23 cellular contexts compared by ENCODE assay signal in the genomic region with DNA sequence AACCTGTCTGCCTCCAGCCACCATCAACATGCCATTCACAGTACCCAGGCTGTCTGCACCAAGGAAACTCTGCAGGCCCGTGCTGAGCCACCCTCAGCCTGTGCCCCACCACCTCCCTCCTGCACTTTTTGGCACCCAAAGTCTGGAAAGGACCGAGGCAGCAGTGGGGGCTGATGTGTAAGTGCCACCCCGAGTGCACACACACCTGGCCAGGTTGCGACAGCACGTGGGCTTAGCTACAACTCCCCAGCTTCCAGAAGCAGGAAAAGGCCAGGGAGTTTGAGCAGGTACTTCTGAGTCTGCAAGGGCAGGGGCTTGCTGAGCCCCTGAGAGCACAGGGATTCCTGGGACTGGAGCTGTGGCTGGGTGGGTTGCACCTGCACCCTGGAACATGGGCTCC.
DNase-seq lines count a peak whose midpoint lies in the region; ATAC-seq, FAIRE-seq and TF ChIP-seq lines count a peak whose summit lies in the region.
"Had no signal": no experiment of that assay in that cellular context is flagged by ENCODE, and none has a peak within 500 bp of the region (broad histone marks: within the 10 kb centered on the region; RNA-seq: fewer than 3 reads in every experiment).

No MANE protein-coding gene starts in this region.

- H3K4me1 Mint-ChIP-seq in stimulated activated effector memory CD8-positive, alpha-beta T cell treated with anti-CD3 and anti-CD28 coated beads, Interleukin-12 subunit alpha, Interleukin-12 subunit beta, amount 100 ng/mL, for 72 hours = no peaks in the 10 kb centered on the region
- no peaks in the 10 kb centered on the region for H3K4me1 Mint-ChIP-seq in activated naive CD8-positive, alpha-beta T cell treated with anti-CD3 and anti-CD28 coated beads for 36 hours
- H3K4me1 Mint-ChIP-seq: B cell had no signal

- no peak for TF ChIP-seq RAD21 in HepG2 (CRISPR knock-in tag; IDR thresholded peaks at IDR 0.05)

- H3K9me3 Mint-ChIP-seq in stimulated activated effector memory CD8-positive, alpha-beta T cell treated with anti-CD3 and anti-CD28 coated beads, Interleukin-12 subunit alpha, Interleukin-12 subunit beta, amount 100 ng/mL, for 72 hours = peaks cover 4% of the 10 kb centered on the region
- no peaks in the 10 kb centered on the region for H3K9me3 Mint-ChIP-seq in activated naive CD8-positive, alpha-beta T cell treated with anti-CD3 and anti-CD28 coated beads for 36 hours
- H3K9me3 Mint-ChIP-seq: CD4-positive, alpha-beta T cell had no signal

- H3K36me3 Mint-ChIP-seq in stimulated activated effector memory CD8-positive, alpha-beta T cell treated with anti-CD3 and anti-CD28 coated beads, Interleukin-12 subunit alpha, Interleukin-12 subunit beta, amount 100 ng/mL, for 72 hours = no peaks in the 10 kb centered on the region
- no peaks in the 10 kb centered on the region for H3K36me3 Mint-ChIP-seq in activated naive CD8-positive, alpha-beta T cell treated with anti-CD3 and anti-CD28 coated beads for 36 hours
- H3K36me3 Mint-ChIP-seq: CD8-positive, alpha-beta T cell had no signal

- H3K79me2 ChIP-seq in HepG2 (ENCODE audit: insufficient read depth, low read length) = no peaks in the 10 kb centered on the region

- no peak for FAIRE-seq in HepG2 (lab: Jason Lieb, UNC)
- FAIRE-seq: A549, D721Med, G401.6, GM12891 had no signal

- ATAC-seq in HepG2 (no peak), right lobe of liver (no peak), upper lobe of left lung (ENCODE audit: low FRiP score in 2 of 2) (peak; percentile 11 to 17), GM18873 (IDR thresholded peaks at IDR 0.05; ENCODE audit: low FRiP score, unreplicated experiment) (no peak)
- ATAC-seq in stimulated activated effector memory CD8-positive, alpha-beta T cell treated with anti-CD3 and anti-CD28 coated beads, Interleukin-12 subunit alpha, Interleukin-12 subunit beta, amount 100 ng/mL, for 72 hours = peak; percentile 34
- ATAC-seq: A549; CD8-positive, alpha-beta T cell had no signal

- no peaks in the 10 kb centered on the region for H3K27me3 Mint-ChIP-seq in activated naive CD8-positive, alpha-beta T cell treated with anti-CD3 and anti-CD28 coated beads for 36 hours
- H3K27me3 Mint-ChIP-seq: B cell; CD4-positive, alpha-beta T cell had no signal

- H3K27ac ChIP-seq in HepG2 (ENCODE audit: extremely low read length, insufficient read depth, low read length) (no peak overlapping the region), right lobe of liver (no peak overlapping the region), upper lobe of left lung (no peak overlapping the region)
- H3K27ac ChIP-seq: 22Rv1; A549; BLaER1 treated with 17β-estradiol and CSF1 and Interleukin-3, amounts not matched to agents 10 nM and 100 nM; C4-2B had no signal

- no peak overlapping the region for H3K4me3 Mint-ChIP-seq in stimulated activated effector memory CD8-positive, alpha-beta T cell treated with anti-CD3 and anti-CD28 coated beads, Interleukin-12 subunit alpha, Interleukin-12 subunit beta, amount 100 ng/mL, for 72 hours
- H3K4me3 Mint-ChIP-seq in activated naive CD8-positive, alpha-beta T cell treated with anti-CD3 and anti-CD28 coated beads for 36 hours = no peak overlapping the region
- H3K4me3 Mint-ChIP-seq: B cell; CD4-positive, alpha-beta T cell; CD8-positive, alpha-beta T cell had no signal

- no TSS peak for BruUV-seq in HepG2 (replicated peaks; lab: Mats Ljungman, UMichigan)

- 8% methylated on average over 5 of the region's 5 CpGs for WGBS in HepG2 (ENCODE audit: low lambda C conversion rate)
- 58% methylated on average over 2 of the region's 5 CpGs for WGBS in right lobe of liver (ENCODE audit: insufficient coverage, low coverage, low lambda C conversion rate, missing lambda C conversion rate)
- 70 to 94% methylated on average over 5 of the region's 5 CpGs for WGBS in upper lobe of left lung, 2 donors

- no peak for TF ChIP-seq EP300 in HepG2 (IDR thresholded peaks at IDR 0.05; ENCODE audit: low read depth in 2 of 2, low read length in 2 of 2)
- TF ChIP-seq EP300 in HepG2 (CRISPR knock-in tag; IDR thresholded peaks at IDR 0.05; ENCODE audit: borderline replicate concordance) = no peak
- no peak for TF ChIP-seq EP300 in upper lobe of left lung (IDR thresholded peaks at IDR 0.05)

- no peak overlapping the region for H3K9ac ChIP-seq in HepG2 (ENCODE audit: insufficient read depth, low read depth, low read length)
- H3K9ac ChIP-seq: BLaER1 treated with 17β-estradiol and CSF1 and Interleukin-3, amounts not matched to agents 10 nM and 100 nM had no signal

- DNase-seq in HepG2 (ENCODE audit: low spot score) = no peak
- DNase-seq in right lobe of liver = no peak
- peak; percentile 39 for DNase-seq in islet precursor cell
- no peak for DNase-seq in stimulated activated effector memory CD8-positive, alpha-beta T cell treated with anti-CD3 and anti-CD28 coated beads, Interleukin-12 subunit alpha, Interleukin-12 subunit beta, amount 100 ng/mL, for 72 hours (ENCODE audit: low spot score in 2 of 2)
- peak in 1 of 2 donors; percentile 22 for DNase-seq in upper lobe of left lung
- no peak for DNase-seq in cerebellum (ENCODE audit: low spot score)
- DNase-seq in activated naive CD8-positive, alpha-beta T cell treated with anti-CD3 and anti-CD28 coated beads for 36 hours = no peak
- DNase-seq: AML-193; Caco-2; Calu3; CD4-positive, alpha-beta T cell; CD8-positive, alpha-beta T cell; DMS79 treated with DMSO at 0.1 percent for 48 hours; GF-D8 had no signal

- no peak overlapping the region for H3K4me2 ChIP-seq in HepG2 (ENCODE audit: low read depth, low read length)
- H3K4me2 ChIP-seq: A549; BLaER1 treated with 17β-estradiol and CSF1 and Interleukin-3, amounts not matched to agents 10 nM and 100 nM had no signal

- peaks cover 26% of the 10 kb centered on the region; the same call in 1 of the 2 replicates for H3K9me3 ChIP-seq in HepG2 (ENCODE audit: low read length)
- H3K9me3 ChIP-seq in right lobe of liver = no peaks in the 10 kb centered on the region
- H3K9me3 ChIP-seq in upper lobe of left lung = peaks cover 0 to 8% (median 0%) of the 10 kb centered on the region in 4 donors
- H3K9me3 ChIP-seq: A549, Caco-2 had no signal

- TF ChIP-seq CTCF in HepG2 (CRISPR knock-in tag; IDR thresholded peaks at IDR 0.05) (no peak), right lobe of liver (IDR thresholded peaks at IDR 0.05) (no peak), upper lobe of left lung (IDR thresholded peaks at IDR 0.05) (no peak)

- TF ChIP-seq POLR2A in HepG2 (IDR thresholded peaks at IDR 0.05; ENCODE audit: insufficient read depth in 1 of 2, low read depth in 2 of 2, low read length in 2 of 2) = no peak
- no peak for TF ChIP-seq POLR2A in right lobe of liver (IDR thresholded peaks at IDR 0.05)
- no peak for TF ChIP-seq POLR2A in upper lobe of left lung (IDR thresholded peaks at IDR 0.05)

- H3K4me1 ChIP-seq in HepG2 (ENCODE audit: insufficient read depth, low read length) (no peaks in the 10 kb centered on the region), right lobe of liver (no peaks in the 10 kb centered on the region), upper lobe of left lung (no peaks in the 10 kb centered on the region)
- H3K4me1 ChIP-seq: A549; BLaER1 treated with 17β-estradiol and CSF1 and Interleukin-3, amounts not matched to agents 10 nM and 100 nM; Caco-2 had no signal

- H3K27ac Mint-ChIP-seq in stimulated activated effector memory CD8-positive, alpha-beta T cell treated with anti-CD3 and anti-CD28 coated beads, Interleukin-12 subunit alpha, Interleukin-12 subunit beta, amount 100 ng/mL, for 72 hours = no peak overlapping the region
- H3K27ac Mint-ChIP-seq in activated naive CD8-positive, alpha-beta T cell treated with anti-CD3 and anti-CD28 coated beads for 36 hours = no peak overlapping the region
- H3K27ac Mint-ChIP-seq: B cell; CD4-positive, alpha-beta T cell; CD8-positive, alpha-beta T cell had no signal

- H3K4me3 ChIP-seq in HepG2 (replicated peaks in 1 of 3; ENCODE audit: insufficient read depth in 1 of 3, low read depth in 2 of 3, low read length in 3 of 3) (no peak overlapping the region), right lobe of liver (no peak overlapping the region), upper lobe of left lung (no peak overlapping the region)
- H3K4me3 ChIP-seq: A549; BLaER1 treated with 17β-estradiol and CSF1 and Interleukin-3, amounts not matched to agents 10 nM and 100 nM had no signal

- H2AFZ ChIP-seq in HepG2 (ENCODE audit: low read length) = no peak overlapping the region

- H3K27me3 ChIP-seq in HepG2 (ENCODE audit: control insufficient read depth in 1 of 2, insufficient read depth in 2 of 2, low read length in 2 of 2) (no peaks in the 10 kb centered on the region; a peak in 1 of 5 replicates), right lobe of liver (no peaks in the 10 kb centered on the region), upper lobe of left lung (no peaks in the 10 kb centered on the region)
- H3K27me3 ChIP-seq: BLaER1 treated with 17β-estradiol and CSF1 and Interleukin-3, amounts not matched to agents 10 nM and 100 nM had no signal

- no peaks in the 10 kb centered on the region for H4K20me1 ChIP-seq in HepG2 (ENCODE audit: insufficient read depth, low read length)
- H4K20me1 ChIP-seq: BLaER1 treated with 17β-estradiol and CSF1 and Interleukin-3, amounts not matched to agents 10 nM and 100 nM had no signal

- CTCF ChIA-PET in HepG2 (lab: Yijun Ruan, JAX; ENCODE audit: low intra/inter-chr PET ratio, low total read pairs) = no interaction called here

- H3K36me3 ChIP-seq in HepG2 (replicated peaks in 1 of 2; ENCODE audit: control insufficient read depth in 1 of 2, insufficient read depth in 2 of 2, low read length in 2 of 2) (no peaks in the 10 kb centered on the region), right lobe of liver (no peaks in the 10 kb centered on the region), upper lobe of left lung (no peaks in the 10 kb centered on the region)
- H3K36me3 ChIP-seq: BLaER1 treated with 17β-estradiol and CSF1 and Interleukin-3, amounts not matched to agents 10 nM and 100 nM had no signal

- in situ Hi-C loops in HepG2 (cut with HindIII; ENCODE audit: extremely low pct_ligation_motif_present, low pct_unique_long_range_greater_than_20kb) = no loop called here

- intact Hi-C loops in HepG2 (cut with micrococcal nuclease; ENCODE audit: unreplicated experiment) (no loop called here), right lobe of liver (cut with DNase I) (no loop called here)

- POLR2A ChIA-PET in HepG2 (lab: Yijun Ruan, JAX) = no interaction called here

TF ChIP-seq in HepG2, 621 proteins besides CTCF, POLR2A, EP300 and RAD21 (continues in another document):
- no peak for TF ChIP-seq ZNF549 (CRISPR knock-in tag; IDR thresholded peaks at IDR 0.05)
- TF ChIP-seq SMAD3 (CRISPR knock-in tag; IDR thresholded peaks at IDR 0.05) = no peak
- TF ChIP-seq ISL2 (CRISPR knock-in tag; IDR thresholded peaks at IDR 0.05) = no peak

Comparison
In these comparisons a context has a peak if more than half of its experiments do, and no peak if none do; other contexts are left out.
1. ATAC-seq: peak in stimulated activated effector memory CD8-positive, alpha-beta T cell treated with anti-CD3 and anti-CD28 coated beads, Interleukin-12 subunit alpha, Interleukin-12 subunit beta, amount 100 ng/mL, for 72 hours (single experiment) and upper lobe of left lung (2 of 2); none in HepG2 (single experiment), right lobe of liver (0 of 4) and GM18873 (single experiment).